1 cellular context compared by ENCODE assay signal in the genomic region with DNA sequence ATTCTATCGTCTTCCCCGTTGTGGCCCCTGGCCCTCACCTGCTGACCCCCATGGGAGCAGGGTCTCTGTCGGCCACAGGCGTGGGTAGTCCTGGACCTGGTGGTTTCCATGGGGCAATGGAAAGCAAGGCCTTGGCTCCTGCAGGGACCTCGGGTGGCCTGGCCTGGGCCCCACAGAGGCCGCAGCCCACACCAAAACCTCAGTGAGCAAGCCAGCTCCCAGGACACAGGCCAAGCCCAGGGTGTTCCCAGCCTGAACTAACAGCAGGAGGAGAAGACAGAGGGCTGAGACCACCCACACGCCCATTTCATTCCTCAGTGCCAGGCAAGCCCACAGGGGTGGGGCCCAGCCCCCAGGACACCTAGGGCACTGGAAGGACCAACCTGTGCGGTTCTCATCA.
TF ChIP-seq lines count a peak whose summit lies in the region.

No MANE protein-coding gene starts in this region.

TF ChIP-seq in GM23338, 12 proteins besides CTCF, POLR2A, EP300 and RAD21:
- TF ChIP-seq, protein P1, sequence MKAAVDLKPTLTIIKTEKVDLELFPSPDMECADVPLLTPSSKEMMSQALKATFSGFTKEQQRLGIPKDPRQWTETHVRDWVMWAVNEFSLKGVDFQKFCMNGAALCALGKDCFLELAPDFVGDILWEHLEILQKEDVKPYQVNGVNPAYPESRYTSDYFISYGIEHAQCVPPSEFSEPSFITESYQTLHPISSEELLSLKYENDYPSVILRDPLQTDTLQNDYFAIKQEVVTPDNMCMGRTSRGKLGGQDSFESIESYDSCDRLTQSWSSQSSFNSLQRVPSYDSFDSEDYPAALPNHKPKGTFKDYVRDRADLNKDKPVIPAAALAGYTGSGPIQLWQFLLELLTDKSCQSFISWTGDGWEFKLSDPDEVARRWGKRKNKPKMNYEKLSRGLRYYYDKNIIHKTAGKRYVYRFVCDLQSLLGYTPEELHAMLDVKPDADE (IDR thresholded peaks at IDR 0.05): no peak
- TF ChIP-seq ZNF114 (CRISPR knock-in tag; IDR thresholded peaks at IDR 0.05): no peak
- no peak for TF ChIP-seq JUNB (IDR thresholded peaks at IDR 0.05; ENCODE audit: unreplicated experiment)
- no peak for TF ChIP-seq EZH2phosphoT487 (IDR thresholded peaks at IDR 0.05; ENCODE audit: unreplicated experiment)
- TF ChIP-seq ZNF331 (CRISPR knock-in tag; IDR thresholded peaks at IDR 0.05; ENCODE audit: low read depth): no peak
- TF ChIP-seq POLR2AphosphoS5 (IDR thresholded peaks at IDR 0.05; ENCODE audit: low read depth): no peak
- TF ChIP-seq, protein P2, sequence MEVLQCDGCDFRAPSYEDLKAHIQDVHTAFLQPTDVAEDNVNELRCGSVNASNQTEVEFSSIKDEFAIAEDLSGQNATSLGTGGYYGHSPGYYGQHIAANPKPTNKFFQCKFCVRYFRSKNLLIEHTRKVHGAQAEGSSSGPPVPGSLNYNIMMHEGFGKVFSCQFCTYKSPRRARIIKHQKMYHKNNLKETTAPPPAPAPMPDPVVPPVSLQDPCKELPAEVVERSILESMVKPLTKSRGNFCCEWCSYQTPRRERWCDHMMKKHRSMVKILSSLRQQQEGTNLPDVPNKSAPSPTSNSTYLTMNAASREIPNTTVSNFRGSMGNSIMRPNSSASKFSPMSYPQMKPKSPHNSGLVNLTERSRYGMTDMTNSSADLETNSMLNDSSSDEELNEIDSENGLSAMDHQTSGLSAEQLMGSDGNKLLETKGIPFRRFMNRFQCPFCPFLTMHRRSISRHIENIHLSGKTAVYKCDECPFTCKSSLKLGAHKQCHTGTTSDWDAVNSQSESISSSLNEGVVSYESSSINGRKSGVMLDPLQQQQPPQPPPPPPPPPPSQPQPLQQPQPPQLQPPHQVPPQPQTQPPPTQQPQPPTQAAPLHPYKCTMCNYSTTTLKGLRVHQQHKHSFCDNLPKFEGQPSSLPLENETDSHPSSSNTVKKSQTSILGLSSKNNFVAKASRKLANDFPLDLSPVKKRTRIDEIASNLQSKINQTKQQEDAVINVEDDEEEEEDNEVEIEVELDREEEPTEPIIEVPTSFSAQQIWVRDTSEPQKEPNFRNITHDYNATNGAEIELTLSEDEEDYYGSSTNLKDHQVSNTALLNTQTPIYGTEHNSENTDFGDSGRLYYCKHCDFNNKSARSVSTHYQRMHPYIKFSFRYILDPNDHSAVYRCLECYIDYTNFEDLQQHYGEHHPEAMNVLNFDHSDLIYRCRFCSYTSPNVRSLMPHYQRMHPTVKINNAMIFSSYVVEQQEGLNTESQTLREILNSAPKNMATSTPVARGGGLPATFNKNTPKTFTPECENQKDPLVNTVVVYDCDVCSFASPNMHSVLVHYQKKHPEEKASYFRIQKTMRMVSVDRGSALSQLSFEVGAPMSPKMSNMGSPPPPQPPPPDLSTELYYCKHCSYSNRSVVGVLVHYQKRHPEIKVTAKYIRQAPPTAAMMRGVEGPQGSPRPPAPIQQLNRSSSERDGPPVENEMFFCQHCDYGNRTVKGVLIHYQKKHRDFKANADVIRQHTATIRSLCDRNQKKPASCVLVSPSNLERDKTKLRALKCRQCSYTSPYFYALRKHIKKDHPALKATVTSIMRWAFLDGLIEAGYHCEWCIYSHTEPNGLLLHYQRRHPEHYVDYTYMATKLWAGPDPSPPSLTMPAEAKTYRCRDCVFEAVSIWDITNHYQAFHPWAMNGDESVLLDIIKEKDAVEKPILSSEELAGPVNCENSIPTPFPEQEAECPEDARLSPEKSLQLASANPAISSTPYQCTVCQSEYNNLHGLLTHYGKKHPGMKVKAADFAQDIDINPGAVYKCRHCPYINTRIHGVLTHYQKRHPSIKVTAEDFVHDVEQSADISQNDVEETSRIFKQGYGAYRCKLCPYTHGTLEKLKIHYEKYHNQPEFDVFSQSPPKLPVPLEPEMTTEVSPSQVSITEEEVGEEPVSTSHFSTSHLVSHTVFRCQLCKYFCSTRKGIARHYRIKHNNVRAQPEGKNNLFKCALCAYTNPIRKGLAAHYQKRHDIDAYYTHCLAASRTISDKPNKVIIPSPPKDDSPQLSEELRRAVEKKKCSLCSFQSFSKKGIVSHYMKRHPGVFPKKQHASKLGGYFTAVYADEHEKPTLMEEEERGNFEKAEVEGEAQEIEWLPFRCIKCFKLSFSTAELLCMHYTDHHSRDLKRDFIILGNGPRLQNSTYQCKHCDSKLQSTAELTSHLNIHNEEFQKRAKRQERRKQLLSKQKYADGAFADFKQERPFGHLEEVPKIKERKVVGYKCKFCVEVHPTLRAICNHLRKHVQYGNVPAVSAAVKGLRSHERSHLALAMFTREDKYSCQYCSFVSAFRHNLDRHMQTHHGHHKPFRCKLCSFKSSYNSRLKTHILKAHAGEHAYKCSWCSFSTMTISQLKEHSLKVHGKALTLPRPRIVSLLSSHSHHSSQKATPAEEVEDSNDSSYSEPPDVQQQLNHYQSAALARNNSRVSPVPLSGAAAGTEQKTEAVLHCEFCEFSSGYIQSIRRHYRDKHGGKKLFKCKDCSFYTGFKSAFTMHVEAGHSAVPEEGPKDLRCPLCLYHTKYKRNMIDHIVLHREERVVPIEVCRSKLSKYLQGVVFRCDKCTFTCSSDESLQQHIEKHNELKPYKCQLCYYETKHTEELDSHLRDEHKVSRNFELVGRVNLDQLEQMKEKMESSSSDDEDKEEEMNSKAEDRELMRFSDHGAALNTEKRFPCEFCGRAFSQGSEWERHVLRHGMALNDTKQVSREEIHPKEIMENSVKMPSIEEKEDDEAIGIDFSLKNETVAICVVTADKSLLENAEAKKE (CRISPR knock-in tag; IDR thresholded peaks at IDR 0.05): no peak
- TF ChIP-seq CREB1 (CRISPR knock-in tag; IDR thresholded peaks at IDR 0.05; ENCODE audit: low read depth): no peak
